ENCODE assay signal across 7 cellular contexts in genomic region chr2:147843421-147843863, GRCh38. TPM values are rescaled to one million over a fixed set of nuclear protein-coding genes. Genes with fewer than 3 reads are reported as not detected.
A peak's percentile ranks its signal among the peaks of the same experiment; 100 is the strongest.
DNase-seq lines count a peak whose midpoint lies in the region; ATAC-seq and TF ChIP-seq lines count a peak whose summit lies in the region.

No MANE protein-coding gene starts in this region.

- H3K79me2 ChIP-seq in smooth muscle cell (ENCODE audit: low read depth), result peaks cover 36% of the 10 kb centered on the region

- TF ChIP-seq CTCF in VCaP (conservative IDR thresholded peaks at IDR 0.05) (no peak), glutamatergic neuron (IDR thresholded peaks at IDR 0.05; ENCODE audit: partially characterized antibody, unreplicated experiment) (no peak), smooth muscle cell (IDR thresholded peaks at IDR 0.05; ENCODE audit: borderline replicate concordance, insufficient read depth, poor library complexity, severe bottlenecking) (no peak)

- DNase-seq in HAP-1 (ENCODE audit: low spot score in 2 of 2) (no peak), glutamatergic neuron (no peak), smooth muscle cell (lab: John Stamatoyannopoulos, UW; ENCODE audit: unreplicated experiment) (no peak), KBM-7 (no peak), NCI-H1436 (lab: John Stamatoyannopoulos, UW) (no peak)

- H3K36me3 Mint-ChIP-seq in glutamatergic neuron (ENCODE audit: unreplicated experiment), result no peaks in the 10 kb centered on the region

- H3K4me3 ChIP-seq in HAP-1, result peak overlapping the region; percentile 56
- peak overlapping the region; percentile 82 for H3K4me3 ChIP-seq in smooth muscle cell

- ATAC-seq in HG02763 (IDR thresholded peaks at IDR 0.05; ENCODE audit: unreplicated experiment), result no peak

- H2AFZ ChIP-seq in smooth muscle cell (ENCODE audit: low read depth), result peak overlapping the region; percentile 85

- H3K27me3 ChIP-seq in HAP-1 (ENCODE audit: low read depth), result no peaks in the 10 kb centered on the region
- peaks cover 4% of the 10 kb centered on the region for H3K27me3 ChIP-seq in smooth muscle cell (ENCODE audit: low read depth)

- peaks cover 21% of the 10 kb centered on the region for H3K4me1 Mint-ChIP-seq in glutamatergic neuron (ENCODE audit: low read depth, unreplicated experiment)

- H4K20me1 ChIP-seq in smooth muscle cell (ENCODE audit: low read depth), result peaks cover 32% of the 10 kb centered on the region

- H3K27ac ChIP-seq in VCaP (peak overlapping the region; percentile 94), smooth muscle cell (ENCODE audit: low read depth) (peak overlapping the region; percentile 87)

- WGBS in smooth muscle cell (ENCODE audit: low lambda C conversion rate), result 5% methylated on average over 18 of the region's 18 CpGs

- H3K9me3 ChIP-seq in HAP-1, result no peaks in the 10 kb centered on the region
- H3K9me3 ChIP-seq in smooth muscle cell (replicated peaks; ENCODE audit: low read depth), result no peaks in the 10 kb centered on the region

- peak overlapping the region; percentile 82 for H3K27ac Mint-ChIP-seq in glutamatergic neuron (ENCODE audit: unreplicated experiment)

- no peaks in the 10 kb centered on the region for H3K36me3 ChIP-seq in HAP-1 (replicated peaks)
- H3K36me3 ChIP-seq in smooth muscle cell (ENCODE audit: low read depth), result no peaks in the 10 kb centered on the region

- in situ Hi-C loops in HAP-1 (cut with MboI; ENCODE audit: low sequenced_read_pairs), result no loop called here
- in situ Hi-C loops in KBM-7 (cut with MboI; ENCODE audit: low pct_unique_long_range_greater_than_20kb, low sequenced_read_pairs), result no loop called here

- H3K4me1 ChIP-seq in HAP-1 (peaks cover 20% of the 10 kb centered on the region), smooth muscle cell (ENCODE audit: low read depth) (peaks cover 26% of the 10 kb centered on the region)

- H3K9me3 Mint-ChIP-seq in glutamatergic neuron (ENCODE audit: unreplicated experiment), result peaks cover 13% of the 10 kb centered on the region

- no peaks in the 10 kb centered on the region for H3F3A ChIP-seq in smooth muscle cell (ENCODE audit: low read depth)

- H3K4me2 ChIP-seq in smooth muscle cell, result peak overlapping the region; percentile 94

- peak overlapping the region; percentile 83 for H3K4me3 Mint-ChIP-seq in glutamatergic neuron (ENCODE audit: unreplicated experiment)

- peak overlapping the region; percentile 94 for H3K9ac ChIP-seq in smooth muscle cell (ENCODE audit: low read depth)

- peaks cover 16% of the 10 kb centered on the region for H3K27me3 Mint-ChIP-seq in glutamatergic neuron (ENCODE audit: unreplicated experiment)

RNA-seq across cellular contexts. Expression of gene ACVR2A, which starts 1.4 kb away (rescaled TPM):
- total RNA-seq in glutamatergic neuron (ENCODE audit: unreplicated experiment) (110 TPM), smooth muscle cell (39.7 and 40.0 TPM in 2 replicates)
- polyA plus RNA-seq in smooth muscle cell, result 12.4 and 15.2 TPM in 2 replicates
